ENCODE assay signal across 29 cellular contexts in the genomic region with DNA sequence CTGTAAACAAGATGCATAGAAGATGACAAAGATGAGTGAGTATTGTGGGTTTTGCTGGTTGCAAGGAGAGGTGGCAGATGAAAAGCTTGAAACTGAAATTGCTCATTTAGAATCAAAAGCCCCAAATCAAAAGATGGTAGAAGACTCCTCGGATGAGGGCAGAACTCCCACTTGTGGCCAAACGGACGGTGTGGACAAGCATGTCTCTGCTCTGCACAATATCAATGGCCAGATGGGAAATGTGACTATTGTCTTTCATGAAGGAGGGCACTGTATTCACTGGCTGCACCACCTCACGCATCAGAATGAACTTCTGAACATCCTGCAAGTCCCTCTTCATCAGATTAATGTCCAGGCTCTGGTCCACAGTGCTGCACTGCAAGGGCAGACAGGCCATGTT.
"Had no signal": no experiment of that assay in that cellular context is flagged by ENCODE, and none has a peak within 500 bp of the region (broad histone marks: within the 10 kb centered on the region; RNA-seq: fewer than 3 reads in every experiment).

No MANE protein-coding gene starts in this region.

- ATAC-seq: activated CD8-positive, alpha-beta T cell treated with anti-CD3 and anti-CD28 coated beads for 36 hours; activated naive CD8-positive, alpha-beta T cell treated with anti-CD3 and anti-CD28 coated beads, Interleukin-2, amount 50 U/mL, for 24 hours; activated T-cell treated with anti-CD3 and anti-CD28 coated beads, Interleukin-2, amount 50 U/mL, for 4 hours; activated T-cell treated with anti-CD3 and anti-CD28 coated beads, Interleukin-2, amount 50 U/mL, for 72 hours; activated T-helper 17 cell treated with anti-CD3 and anti-CD28 coated beads, Interleukin-2, amount 50 U/mL, for 72 hours had no signal

- H3K4me1 Mint-ChIP-seq: activated B cell treated with CpG ODN at 0.5 μM for 24 hours; activated naive CD4-positive, alpha-beta T cell treated with anti-CD3 and anti-CD28 coated beads, Interleukin-2, amount 10 ng/mL, durations not matched to agents 7 days and 5 days; activated naive CD4-positive, alpha-beta T cell treated with anti-CD3 and anti-CD28 coated beads, Interleukin-2, amount 50 U/mL, for 24 hours; activated naive CD8-positive, alpha-beta T cell treated with anti-CD3 and anti-CD28 coated beads, Interleukin-2, amount 10 ng/mL, durations not matched to agents 7 days and 5 days; activated naive CD8-positive, alpha-beta T cell treated with anti-CD3 and anti-CD28 coated beads, Interleukin-2, amount 50 U/mL, for 24 hours; activated T-helper 17 cell treated with anti-CD3 and anti-CD28 coated beads, Interleukin-2, amount 50 U/mL, for 72 hours; brain; central memory CD8-positive, alpha-beta T cell had no signal

- H3K36me3 Mint-ChIP-seq: activated CD4-positive, alpha-beta memory T cell treated with anti-CD3 and anti-CD28 coated beads for 36 hours; activated naive CD4-positive, alpha-beta T cell treated with anti-CD3 and anti-CD28 coated beads, Interleukin-2, amount 10 ng/mL, durations not matched to agents 7 days and 5 days; activated naive CD4-positive, alpha-beta T cell treated with anti-CD3 and anti-CD28 coated beads, Interleukin-2, amount 50 U/mL, for 24 hours; activated naive CD8-positive, alpha-beta T cell; activated naive CD8-positive, alpha-beta T cell treated with anti-CD3 and anti-CD28 coated beads, Interleukin-2, amount 10 ng/mL, durations not matched to agents 7 days and 5 days; brain had no signal

- H3K4me3 Mint-ChIP-seq: activated B cell treated with CpG ODN at 0.5 μM for 24 hours; activated CD4-positive, alpha-beta memory T cell treated with anti-CD3 and anti-CD28 coated beads for 36 hours; activated CD8-positive, alpha-beta T cell treated with anti-CD3 and anti-CD28 coated beads for 36 hours; activated naive CD4-positive, alpha-beta T cell treated with anti-CD3 and anti-CD28 coated beads, Interleukin-2, amount 10 ng/mL, durations not matched to agents 7 days and 5 days; activated naive CD4-positive, alpha-beta T cell treated with anti-CD3 and anti-CD28 coated beads, Interleukin-2, amount 50 U/mL, for 24 hours; activated naive CD8-positive, alpha-beta T cell; activated naive CD8-positive, alpha-beta T cell treated with anti-CD3 and anti-CD28 coated beads, Interleukin-2, amount 10 ng/mL, durations not matched to agents 7 days and 5 days; activated naive CD8-positive, alpha-beta T cell treated with anti-CD3 and anti-CD28 coated beads, Interleukin-2, amount 50 U/mL, for 24 hours; activated T-cell treated with anti-CD3 and anti-CD28 coated beads, Interleukin-2, amount 50 U/mL, for 4 hours; activated T-cell treated with anti-CD3 and anti-CD28 coated beads, Interleukin-2, amount 50 U/mL, for 72 hours; activated T-helper 1 cell treated with anti-CD3 and anti-CD28 coated beads, Interleukin-12 subunit alpha, Interleukin-12 subunit beta, Interleukin-2, Interleukin-4 antibody, amounts not matched to agents 30 ng/mL and 10 ng/mL and 1 ng/mL, durations not matched to agents 14 hours and 24 hours and 36 hours; activated T-helper 17 cell treated with anti-CD3 and anti-CD28 coated beads, Interleukin-2, amount 50 U/mL, for 72 hours; brain; central memory CD8-positive, alpha-beta T cell; T-helper 1 cell treated with Interleukin-12 subunit alpha and Interleukin-12 subunit beta and Interleukin-4 antibody, amounts not matched to agents 30 μg/mL and 1 μg/mL, for 36 hours; T-helper 2 cell treated with Interferon-gamma antibody and Interleukin-4, amounts not matched to agents 5 μg/mL and 100 μg/mL, for 36 hours had no signal

- H3K27ac Mint-ChIP-seq: activated B cell treated with CpG ODN at 0.5 μM for 24 hours; activated CD4-positive, alpha-beta memory T cell treated with anti-CD3 and anti-CD28 coated beads for 36 hours; activated CD8-positive, alpha-beta T cell treated with anti-CD3 and anti-CD28 coated beads for 36 hours; activated naive CD4-positive, alpha-beta T cell treated with anti-CD3 and anti-CD28 coated beads, Interleukin-2, amount 10 ng/mL, durations not matched to agents 7 days and 5 days; activated naive CD4-positive, alpha-beta T cell treated with anti-CD3 and anti-CD28 coated beads, Interleukin-2, amount 50 U/mL, for 24 hours; activated naive CD8-positive, alpha-beta T cell; activated naive CD8-positive, alpha-beta T cell treated with anti-CD3 and anti-CD28 coated beads, Interleukin-2, amount 10 ng/mL, durations not matched to agents 7 days and 5 days; activated naive CD8-positive, alpha-beta T cell treated with anti-CD3 and anti-CD28 coated beads, Interleukin-2, amount 50 U/mL, for 24 hours; activated T-cell treated with anti-CD3 and anti-CD28 coated beads, Interleukin-2, amount 50 U/mL, for 72 hours; activated T-helper 1 cell treated with anti-CD3 and anti-CD28 coated beads, Interleukin-12 subunit alpha, Interleukin-12 subunit beta, Interleukin-2, Interleukin-4 antibody, amounts not matched to agents 30 ng/mL and 10 ng/mL and 1 ng/mL, durations not matched to agents 14 hours and 24 hours and 36 hours; activated T-helper 17 cell treated with anti-CD3 and anti-CD28 coated beads, Interleukin-2, amount 50 U/mL, for 72 hours; brain; T-helper 1 cell treated with Interleukin-12 subunit alpha and Interleukin-12 subunit beta and Interleukin-4 antibody, amounts not matched to agents 30 μg/mL and 1 μg/mL, for 36 hours; T-helper 2 cell treated with Interferon-gamma antibody and Interleukin-4, amounts not matched to agents 5 μg/mL and 100 μg/mL, for 36 hours had no signal

- H3K9me3 Mint-ChIP-seq: activated B cell treated with CpG ODN at 0.5 μM for 24 hours; activated CD4-positive, alpha-beta memory T cell treated with anti-CD3 and anti-CD28 coated beads for 36 hours; activated naive CD4-positive, alpha-beta T cell treated with anti-CD3 and anti-CD28 coated beads, Interleukin-2, amount 50 U/mL, for 24 hours; activated naive CD8-positive, alpha-beta T cell treated with anti-CD3 and anti-CD28 coated beads, Interleukin-2, amount 50 U/mL, for 24 hours; activated T-cell treated with anti-CD3 and anti-CD28 coated beads, Interleukin-2, amount 50 U/mL, for 4 hours; T-helper 1 cell treated with Interleukin-12 subunit alpha and Interleukin-12 subunit beta and Interleukin-4 antibody, amounts not matched to agents 30 μg/mL and 1 μg/mL, for 36 hours had no signal

- DNase-seq: activated B cell treated with CpG ODN at 0.5 μM for 24 hours; activated CD4-positive, alpha-beta memory T cell treated with anti-CD3 and anti-CD28 coated beads for 36 hours; activated CD4-positive, alpha-beta T cell treated with anti-CD3 and anti-CD28 coated beads for 4 hours; activated CD4-positive, alpha-beta T cell treated with anti-CD3 and anti-CD28 coated beads, Interleukin-2, amount 50 U/mL, for 1 hour; activated CD4-positive, alpha-beta T cell treated with anti-CD3 and anti-CD28 coated beads, Interleukin-2, amount 50 U/mL, for 4 hours; activated CD4-positive, CD25-positive, alpha-beta regulatory T cell treated with anti-CD3 and anti-CD28 coated beads, Interleukin-2, amount 50 U/mL, for 72 hours; activated CD8-positive, alpha-beta memory T cell treated with anti-CD3 and anti-CD28 coated beads, Interleukin-2, amount 50 U/mL, for 4 hours; activated CD8-positive, alpha-beta T cell treated with anti-CD3 and anti-CD28 coated beads for 36 hours; activated effector memory CD4-positive, alpha-beta T cell treated with anti-CD3 and anti-CD28 coated beads, Interleukin-2, amount 50 U/mL, for 16 hours; activated naive CD4-positive, alpha-beta T cell treated with anti-CD3 and anti-CD28 coated beads, Interleukin-2, amount 10 ng/mL, durations not matched to agents 7 days and 5 days; activated naive CD4-positive, alpha-beta T cell treated with Interleukin-2 at 50 U/mL for 16 hours; activated naive CD8-positive, alpha-beta T cell treated with anti-CD3 and anti-CD28 coated beads, Interleukin-2, amount 10 ng/mL, durations not matched to agents 7 days and 5 days; activated naive CD8-positive, alpha-beta T cell treated with anti-CD3 and anti-CD28 coated beads, Interleukin-2, amount 50 U/mL, for 24 hours; activated T-cell treated with anti-CD3 and anti-CD28 coated beads for 4 hours; activated T-cell treated with anti-CD3 and anti-CD28 coated beads, Interleukin-2, amount 50 U/mL, for 1 hour; activated T-cell treated with anti-CD3 and anti-CD28 coated beads, Interleukin-2, amount 50 U/mL, for 4 hours; activated T-cell treated with anti-CD3 and anti-CD28 coated beads, Interleukin-2, amount 50 U/mL, for 72 hours; cerebellar nuclear complex; T-helper 1 cell; T-helper 2 cell; T-helper 9 cell had no signal

- H3K27me3 Mint-ChIP-seq: activated B cell treated with CpG ODN at 0.5 μM for 24 hours; activated CD4-positive, alpha-beta memory T cell treated with anti-CD3 and anti-CD28 coated beads for 36 hours; activated CD8-positive, alpha-beta T cell treated with anti-CD3 and anti-CD28 coated beads for 36 hours; activated T-helper 17 cell treated with anti-CD3 and anti-CD28 coated beads, Interleukin-2, amount 50 U/mL, for 72 hours; central memory CD8-positive, alpha-beta T cell had no signal
